ENCODE assay signal across 27 cellular contexts in genomic region chr13:77522444-77522843, GRCh38. TPM values are rescaled to one million over a fixed set of nuclear protein-coding genes. Genes with fewer than 3 reads are reported as not detected.
DNase-seq lines count a peak whose midpoint lies in the region; ATAC-seq and TF ChIP-seq lines count a peak whose summit lies in the region.
"Had no signal": no experiment of that assay in that cellular context is flagged by ENCODE, and none has a peak within 500 bp of the region (broad histone marks: within the 10 kb centered on the region; RNA-seq: fewer than 3 reads in every experiment).

No MANE protein-coding gene starts in this region.

- BruUV-seq in MCF 10A (replicated peaks; lab: Mats Ljungman, UMichigan), result no TSS peak

- no peaks in the 10 kb centered on the region for H3K9me3 ChIP-seq in breast epithelium
- peaks cover 4% of the 10 kb centered on the region for H3K9me3 ChIP-seq in endodermal cell (ENCODE audit: control insufficient read depth, low read length)
- no peaks in the 10 kb centered on the region for H3K9me3 ChIP-seq in lower lobe of right lung
- H3K9me3 ChIP-seq in upper lobe of right lung, result no peaks in the 10 kb centered on the region
- H3K9me3 ChIP-seq: HAP-1, neutrophil, sigmoid colon had no signal

- no peaks in the 10 kb centered on the region for H3K9me3 Mint-ChIP-seq in MCF 10A (ENCODE audit: unreplicated experiment)
- no peaks in the 10 kb centered on the region for H3K9me3 Mint-ChIP-seq in endodermal cell
- H3K9me3 Mint-ChIP-seq: CD4-positive, alpha-beta T cell; stimulated activated memory B cell treated with anti-CD40 and anti-IgM and Interleukin-4, amounts not matched to agents 10 μg/mL and 1 μg/mL and 100 μg/mL, for 72 hours had no signal

- H3K27ac Mint-ChIP-seq in MCF 10A (ENCODE audit: low read depth, unreplicated experiment), result peak overlapping the region; percentile 0
- peak overlapping the region; percentile 89 for H3K27ac Mint-ChIP-seq in endodermal cell
- H3K27ac Mint-ChIP-seq: CD4-positive, alpha-beta T cell; stimulated activated memory B cell treated with anti-CD40 and anti-IgM and Interleukin-4, amounts not matched to agents 10 μg/mL and 1 μg/mL and 100 μg/mL, for 72 hours; T-helper 17 cell had no signal

- H3K4me3 ChIP-seq in breast epithelium (no peak overlapping the region), endodermal cell (ENCODE audit: low read length) (no peak overlapping the region), lower lobe of right lung (no peak overlapping the region), upper lobe of right lung (no peak overlapping the region)
- H3K4me3 ChIP-seq: HAP-1, sigmoid colon had no signal

- H3K27ac ChIP-seq in breast epithelium (no peak overlapping the region), endodermal cell (ENCODE audit: low read depth, low read length) (no peak overlapping the region), lower lobe of right lung (peak overlapping the region; percentile 70), upper lobe of right lung (peak overlapping the region; percentile 56)
- H3K27ac ChIP-seq: KMS-11, neutrophil, sigmoid colon had no signal

- intact Hi-C loops in MCF 10A (cut with micrococcal nuclease) (no loop called here), breast epithelium (cut with DNase I; ENCODE audit: low total_unique reads) (no loop called here), lower lobe of right lung (cut with DNase I) (no loop called here), upper lobe of right lung (cut with DNase I) (no loop called here)

- 85 to 95% methylated on average over 2 to 3 of the region's 3 CpGs for WGBS in endodermal cell (ENCODE audit: insufficient coverage in 1 of 2, insufficient read length in 1 of 2), 2 experiments

- ATAC-seq in lower lobe of right lung (peak; percentile 90 to 91), upper lobe of right lung (peak; percentile 70), HG03025 (IDR thresholded peaks at IDR 0.05; ENCODE audit: low FRiP score, unreplicated experiment) (no peak), HG02642 (IDR thresholded peaks at IDR 0.05; ENCODE audit: poor library complexity, unreplicated experiment) (no peak)
- ATAC-seq: stimulated activated memory B cell treated with anti-CD40 and anti-IgM and Interleukin-4, amounts not matched to agents 10 μg/mL and 1 μg/mL and 100 μg/mL, for 72 hours; T-helper 17 cell had no signal

- H3K36me3 ChIP-seq in breast epithelium, result no peaks in the 10 kb centered on the region
- no peaks in the 10 kb centered on the region for H3K36me3 ChIP-seq in endodermal cell (ENCODE audit: control insufficient read depth, insufficient read depth, low read length)
- H3K36me3 ChIP-seq in lower lobe of right lung, result no peaks in the 10 kb centered on the region
- H3K36me3 ChIP-seq in upper lobe of right lung, result no peaks in the 10 kb centered on the region
- H3K36me3 ChIP-seq: HAP-1, neutrophil, sigmoid colon had no signal

- H3K4me1 ChIP-seq in breast epithelium, result no peaks in the 10 kb centered on the region
- H3K4me1 ChIP-seq in endodermal cell (ENCODE audit: control insufficient read depth, insufficient read depth, low read length), result peaks cover 2% of the 10 kb centered on the region
- no peaks in the 10 kb centered on the region for H3K4me1 ChIP-seq in lower lobe of right lung
- no peaks in the 10 kb centered on the region for H3K4me1 ChIP-seq in upper lobe of right lung
- H3K4me1 ChIP-seq: HAP-1, sigmoid colon had no signal

- H3K4me1 Mint-ChIP-seq in MCF 10A (ENCODE audit: insufficient read depth, unreplicated experiment) (peaks cover 28% of the 10 kb centered on the region), endodermal cell (peaks cover 31% of the 10 kb centered on the region)
- H3K4me1 Mint-ChIP-seq: stimulated activated memory B cell treated with anti-CD40 and anti-IgM and Interleukin-4, amounts not matched to agents 10 μg/mL and 1 μg/mL and 100 μg/mL, for 72 hours; T-helper 17 cell had no signal

- H3K36me3 Mint-ChIP-seq in MCF 10A (ENCODE audit: insufficient read depth, unreplicated experiment), result no peaks in the 10 kb centered on the region
- no peaks in the 10 kb centered on the region for H3K36me3 Mint-ChIP-seq in endodermal cell (ENCODE audit: low read depth)
- H3K36me3 Mint-ChIP-seq: stimulated activated memory B cell treated with anti-CD40 and anti-IgM and Interleukin-4, amounts not matched to agents 10 μg/mL and 1 μg/mL and 100 μg/mL, for 72 hours had no signal

- DNase-seq in MCF 10A (ENCODE audit: unreplicated experiment), result no peak
- no peak for DNase-seq in breast epithelium (ENCODE audit: low spot score in 2 of 2)
- DNase-seq in endodermal cell, result no peak
- no peak for DNase-seq in lower lobe of right lung
- no peak for DNase-seq in upper lobe of right lung
- no peak for DNase-seq in medulla oblongata (ENCODE audit: extremely low spot score)
- DNase-seq: activated CD4-positive, alpha-beta T cell treated with anti-CD3 and anti-CD28 coated beads for 1 hour; activated effector memory CD4-positive, alpha-beta T cell treated with anti-CD3 and anti-CD28 coated beads, Interleukin-2, amount 50 U/mL, for 16 hours; activated T-cell treated with anti-CD3 and anti-CD28 coated beads for 4 hours; AML-193; CD4-positive, alpha-beta T cell; DMS 273 treated with DMSO at 0.1 percent for 48 hours; head of caudate nucleus; NCI-H1417; NCI-H2081 treated with DMSO at 0.1 percent for 48 hours; NCI-H748 treated with DMSO at 0.1 percent for 48 hours; sigmoid colon; stimulated activated CD4-positive, alpha-beta T cell treated with anti-CD3 and anti-CD28 coated beads, Interleukin-4, amount 100 ng/mL, for 4 hours; T-helper 17 cell had no signal

- POLR2A ChIA-PET in MCF 10A (lab: Yijun Ruan, JAX), result interaction anchor here (0.6 to 2.5 kb wide), 7 partner anchors 9 to 311 kb away, joined by 3 to 8 read pairs (median 3); no protein-coding TSS in a partner anchor

- H3K4me3 Mint-ChIP-seq in MCF 10A (ENCODE audit: unreplicated experiment), result no peak overlapping the region
- no peak overlapping the region for H3K4me3 Mint-ChIP-seq in endodermal cell
- H3K4me3 Mint-ChIP-seq: CD4-positive, alpha-beta T cell; stimulated activated memory B cell treated with anti-CD40 and anti-IgM and Interleukin-4, amounts not matched to agents 10 μg/mL and 1 μg/mL and 100 μg/mL, for 72 hours; T-helper 17 cell had no signal

- CTCF ChIA-PET in MCF 10A (lab: Yijun Ruan, JAX), result interaction anchor here (0.7 to 3.3 kb wide), 4 partner anchors 12 to 478 kb away, joined by 3 to 18 read pairs (median 4); no protein-coding TSS in a partner anchor

- no peaks in the 10 kb centered on the region for H3K27me3 Mint-ChIP-seq in MCF 10A (ENCODE audit: insufficient read depth, unreplicated experiment)
- H3K27me3 Mint-ChIP-seq in endodermal cell (ENCODE audit: insufficient read depth), result no peaks in the 10 kb centered on the region
- H3K27me3 Mint-ChIP-seq: CD4-positive, alpha-beta T cell had no signal

- H3K9ac ChIP-seq in endodermal cell (ENCODE audit: extremely low read depth, low read length, poor library complexity, severe bottlenecking), result no peak overlapping the region
- H3K9ac ChIP-seq: KMS-11 had no signal

- TF ChIP-seq POLR2A in breast epithelium (IDR thresholded peaks at IDR 0.05), result no peak

- no peaks in the 10 kb centered on the region for H3K27me3 ChIP-seq in breast epithelium
- H3K27me3 ChIP-seq in endodermal cell (ENCODE audit: control insufficient read depth, insufficient read depth, low read length, poor library complexity, severe bottlenecking), result no peaks in the 10 kb centered on the region
- no peaks in the 10 kb centered on the region for H3K27me3 ChIP-seq in lower lobe of right lung (ENCODE audit: low read depth)
- peaks cover 4% of the 10 kb centered on the region for H3K27me3 ChIP-seq in upper lobe of right lung
- H3K27me3 ChIP-seq: neutrophil, sigmoid colon had no signal

- TF ChIP-seq CTCF in MCF 10A (IDR thresholded peaks at IDR 0.05; ENCODE audit: unreplicated experiment), result no peak
- TF ChIP-seq CTCF in breast epithelium (IDR thresholded peaks at IDR 0.05), result no peak
- no peak for TF ChIP-seq CTCF in endodermal cell (conservative IDR thresholded peaks at IDR 0.05)
- TF ChIP-seq CTCF in lower lobe of right lung (IDR thresholded peaks at IDR 0.05), result no peak
- TF ChIP-seq CTCF in upper lobe of right lung (IDR thresholded peaks at IDR 0.05), result no peak

RNA-seq across cellular contexts. Expression of gene SCEL, which starts 13.1 kb away (rescaled TPM):
- total RNA-seq in MCF 10A (2022), result 1.0 and 1.3 TPM in 2 replicates
- total RNA-seq in breast epithelium, result under 1 TPM in 2 of 3 donors, not detected in 1; under 0.01 to 0.88 TPM
- under 1 TPM in 1 of 2 donors, not detected in 1; 0.18 TPM for total RNA-seq in endodermal cell
- polyA plus RNA-seq in endodermal cell (2013, experiment 1 of 2), result 0.11 TPM
- polyA plus RNA-seq in endodermal cell (2013, experiment 2 of 2), result not detected
- total RNA-seq in lower lobe of right lung, result 54.8 TPM
- 109 TPM for total RNA-seq in upper lobe of right lung
- total RNA-seq: CD4-positive, alpha-beta T cell; posterior vena cava; RPMI7951; sigmoid colon; T-helper 17 cell had no signal

Comparison
In these comparisons a context has a peak if more than half of its experiments do, and no peak if none do; other contexts are left out.
1. H3K27ac ChIP-seq: peak in lower lobe of right lung (single experiment) and upper lobe of right lung (single experiment); none in breast epithelium (0 of 2) and endodermal cell (single experiment).
2. ATAC-seq: peak in lower lobe of right lung (2 of 2) and upper lobe of right lung (single experiment); none in HG03025 (single experiment) and HG02642 (single experiment).
3. RNA of gene SCEL, which starts 13.1 kb away (total RNA-seq): 109 TPM in upper lobe of right lung (single experiment) and 54.8 TPM in lower lobe of right lung (single experiment); 1.0 to 1.3 TPM in MCF 10A, 0.18 TPM in endodermal cell and under 0.01 to 0.88 TPM in breast epithelium; every median in the first group is over 10 times any median in the second.